ENCODE assay signal across 26 cellular contexts in genomic region chr3:117408811-117409210, GRCh38.
"Had no signal": no experiment of that assay in that cellular context is flagged by ENCODE, and none has a peak within 500 bp of the region (broad histone marks: within the 10 kb centered on the region; RNA-seq: fewer than 3 reads in every experiment).

No MANE protein-coding gene starts in this region.

- H3K27ac ChIP-seq: ascending aorta, esophagus squamous epithelium, heart right ventricle, neural progenitor cell, psoas muscle, skin epidermis, suprapubic skin, VCaP had no signal

- DNase-seq: activated CD4-positive, alpha-beta T cell treated with anti-CD3 and anti-CD28 coated beads for 1 hour; activated CD8-positive, alpha-beta memory T cell treated with anti-CD3 and anti-CD28 coated beads for 24 hours; activated CD8-positive, alpha-beta memory T cell treated with anti-CD3 and anti-CD28 coated beads, Interleukin-2, amount 50 U/mL, for 48 hours; activated effector memory CD4-positive, alpha-beta T cell treated with anti-CD3 and anti-CD28 coated beads, Interleukin-2, amount 50 U/mL, for 16 hours; activated naive CD4-positive, alpha-beta T cell treated with anti-CD3 and anti-CD28 coated beads, Interleukin-2, amount 50 U/mL, for 16 hours; activated T-cell treated with anti-CD3 and anti-CD28 coated beads, Interleukin-2, amount 50 U/mL, for 48 hours; dermis blood vessel endothelial cell; effector memory CD8-positive, alpha-beta T cell; esophagus squamous epithelium; heart right ventricle; immature natural killer cell; mesenchymal stem cell; mucosa of descending colon; naive B cell; psoas muscle; right cardiac atrium; stimulated activated CD4-positive, alpha-beta T cell treated with anti-CD3 and anti-CD28 coated beads, Interleukin-4, amount 100 ng/mL, for 1 hour; stimulated activated naive CD8-positive, alpha-beta T cell treated with anti-CD3 and anti-CD28 coated beads, Interleukin-15, amount 100 ng/mL, for 72 hours; SW 1271; T-helper 2 cell had no signal

- H3K36me3 ChIP-seq: ascending aorta, esophagus squamous epithelium, heart right ventricle, neural progenitor cell, suprapubic skin had no signal

- H3K4me3 Mint-ChIP-seq: effector memory CD8-positive, alpha-beta T cell; immature natural killer cell; naive B cell; neural progenitor cell; stimulated activated naive CD8-positive, alpha-beta T cell treated with anti-CD3 and anti-CD28 coated beads, Interleukin-15, amount 100 ng/mL, for 72 hours; type B pancreatic cell had no signal

- H3K4me3 ChIP-seq: ascending aorta, esophagus squamous epithelium, heart right ventricle, mucosa of descending colon, neural progenitor cell, psoas muscle, skin epidermis, suprapubic skin had no signal

- H3K27me3 ChIP-seq: ascending aorta, esophagus squamous epithelium, heart right ventricle, neural progenitor cell, suprapubic skin had no signal

- ATAC-seq: effector memory CD8-positive, alpha-beta T cell; heart right ventricle; mucosa of descending colon; psoas muscle; right cardiac atrium; stimulated activated naive CD8-positive, alpha-beta T cell treated with anti-CD3 and anti-CD28 coated beads, Interleukin-15, amount 100 ng/mL, for 72 hours had no signal

- H3K27ac Mint-ChIP-seq: effector memory CD8-positive, alpha-beta T cell; immature natural killer cell; neural progenitor cell; type B pancreatic cell had no signal

- H3K27me3 Mint-ChIP-seq: effector memory CD8-positive, alpha-beta T cell; naive B cell; stimulated activated naive CD8-positive, alpha-beta T cell treated with anti-CD3 and anti-CD28 coated beads, Interleukin-15, amount 100 ng/mL, for 72 hours; type B pancreatic cell had no signal

- H3K4me1 ChIP-seq: ascending aorta, esophagus squamous epithelium, psoas muscle, suprapubic skin had no signal

- H3K36me3 Mint-ChIP-seq: immature natural killer cell, naive B cell, neural progenitor cell had no signal

- H3K4me1 Mint-ChIP-seq: immature natural killer cell; naive B cell; stimulated activated naive CD8-positive, alpha-beta T cell treated with anti-CD3 and anti-CD28 coated beads, Interleukin-15, amount 100 ng/mL, for 72 hours had no signal

- H3K9me3 ChIP-seq: ascending aorta, esophagus squamous epithelium, heart right ventricle, mucosa of descending colon, psoas muscle, suprapubic skin had no signal
